Comparison of ENCODE assay signal across 11 cellular contexts in genomic region chr2:227539465-227539956, GRCh38. TPM values are rescaled to one million over a fixed set of nuclear protein-coding genes. Genes with fewer than 3 reads are reported as not detected.
"Had no signal": no experiment of that assay in that cellular context is flagged by ENCODE, and none has a peak within 500 bp of the region (broad histone marks: within the 10 kb centered on the region; RNA-seq: fewer than 3 reads in every experiment).

No MANE protein-coding gene starts in this region.

- H3K4me2 ChIP-seq: GM23338 had no signal

- H3K9ac ChIP-seq: GM23248 had no signal

- ATAC-seq: GM23338, HCT116 had no signal

- H3K27ac ChIP-seq: GM23248 had no signal

- DNase-seq: GM23248, GOT3, H7, H9, HCEC 1CT had no signal

- H3K4me1 Mint-ChIP-seq: GM23338, H9 had no signal

- H3K4me1 ChIP-seq: HAP-1 had no signal

- H3K27ac Mint-ChIP-seq: GM23338, H9 had no signal

- FAIRE-seq: H1, H54 had no signal

- H3K4me3 ChIP-seq: GM23248, GM23338, HAP-1 had no signal

- H2AFZ ChIP-seq: GM23248, GM23338 had no signal

- H3K4me3 Mint-ChIP-seq: GM23338, H9 had no signal

RNA-seq across cellular contexts. Expression of gene SCYGR2, which starts 59.2 kb away (rescaled TPM):
- total RNA-seq: GM23248, GM23338, H1, H4, H7, H9 had no signal
- polyA plus RNA-seq: GM23248, GM23338, H1 had no signal
